1 cellular context compared by ENCODE assay signal in genomic region chr21:17931080-17931479, GRCh38.
TF ChIP-seq lines count a peak whose summit lies in the region.

No MANE protein-coding gene starts in this region.

TF ChIP-seq in WTC11, 78 proteins besides CTCF, POLR2A, EP300 and RAD21 (continued from another document):
- TF ChIP-seq E2F5 (CRISPR knock-in tag; IDR thresholded peaks at IDR 0.05) (no peak), ZNF121 (CRISPR knock-in tag; IDR thresholded peaks at IDR 0.05) (no peak), ATF2 (CRISPR knock-in tag; IDR thresholded peaks at IDR 0.05; ENCODE audit: borderline replicate concordance, low read depth) (no peak)
TF ChIP-seq in WTC11: peak in this region for 0.
